Comparison of ENCODE assay signal across 8 cellular contexts in the genomic region with DNA sequence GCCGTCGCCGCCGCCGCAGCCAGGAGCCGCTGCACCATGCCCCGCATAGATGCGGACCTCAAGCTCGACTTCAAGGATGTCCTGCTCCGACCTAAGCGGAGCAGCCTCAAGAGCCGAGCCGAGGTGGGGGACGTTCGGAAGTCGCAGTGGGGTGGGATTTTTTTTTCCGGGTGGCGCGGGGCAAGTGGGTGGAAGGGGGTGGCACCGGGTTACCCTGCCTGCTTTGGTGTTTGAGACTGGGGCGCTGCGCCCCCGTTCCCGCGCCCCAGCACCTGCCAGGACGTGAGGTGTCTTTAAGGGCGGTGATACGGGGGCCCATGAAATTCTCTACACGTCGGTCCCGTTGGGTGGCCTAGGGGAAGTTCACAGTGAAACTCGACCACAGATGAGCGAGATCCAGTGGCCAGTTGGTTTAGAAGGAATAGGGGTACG. TPM values are rescaled to one million over a fixed set of nuclear protein-coding genes. Genes with fewer than 3 reads are reported as not detected.
A peak's percentile ranks its signal among the peaks of the same experiment; 100 is the strongest.
DNase-seq lines count a peak whose midpoint lies in the region; ATAC-seq, FAIRE-seq and TF ChIP-seq lines count a peak whose summit lies in the region.

No MANE protein-coding gene starts in this region.

- no peak for TF ChIP-seq CTCF in GM12875 (IDR thresholded peaks at IDR 0.05; ENCODE audit: borderline replicate concordance, insufficient read depth, low read depth, low read length)
- TF ChIP-seq CTCF in activated CD8-positive, alpha-beta T cell treated with anti-CD3 and anti-CD28 coated beads for 36 hours (IDR thresholded peaks at IDR 0.05), result no peak

- FAIRE-seq in small intestine (lab: Jason Lieb, UNC), result no peak

- POLR2A ChIA-PET in activated CD8-positive, alpha-beta T cell treated with anti-CD3 and anti-CD28 coated beads for 36 hours (lab: Charles Lee), result no interaction called here

- H3K4me1 Mint-ChIP-seq in activated CD8-positive, alpha-beta T cell treated with anti-CD3 and anti-CD28 coated beads for 36 hours (ENCODE audit: low read depth), result peaks cover 25% of the 10 kb centered on the region

- H3K36me3 ChIP-seq in small intestine (ENCODE audit: control insufficient read depth in 2 of 2, insufficient read depth in 2 of 2, low read length in 2 of 2), result no peaks in the 10 kb centered on the region

- H3K9me3 Mint-ChIP-seq in activated CD8-positive, alpha-beta T cell treated with anti-CD3 and anti-CD28 coated beads for 36 hours, result no peaks in the 10 kb centered on the region

- DNase-seq in activated CD8-positive, alpha-beta T cell treated with anti-CD3 and anti-CD28 coated beads for 36 hours, result no peak
- no peak for DNase-seq in left ventricle myocardium superior
- DNase-seq in small intestine, result no peak
- no peak for DNase-seq in DMS 273 (lab: John Stamatoyannopoulos, UW; ENCODE audit: unreplicated experiment)
- DNase-seq in NCI-H69 (lab: John Stamatoyannopoulos, UW), result no peak
- no peak for DNase-seq in NCI-H1930 (lab: John Stamatoyannopoulos, UW)

- CTCF ChIA-PET in activated CD8-positive, alpha-beta T cell treated with anti-CD3 and anti-CD28 coated beads for 36 hours (lab: Charles Lee), result interaction anchor here (0.6 to 1.9 kb wide), 5 partner anchors 17 to 101 kb away, joined by 3 to 5 read pairs (median 3); no protein-coding TSS in a partner anchor

- H3K36me3 Mint-ChIP-seq in activated CD8-positive, alpha-beta T cell treated with anti-CD3 and anti-CD28 coated beads for 36 hours (ENCODE audit: low read depth), result no peaks in the 10 kb centered on the region

- H3K4me3 ChIP-seq in GM12875 (ENCODE audit: low read depth, low read length), result peak overlapping the region; percentile 55
- H3K4me3 ChIP-seq in small intestine (ENCODE audit: low read depth in 1 of 2, low read length in 2 of 2), result peak overlapping the region; percentile 42 to 62

- no peak overlapping the region for H3K27ac ChIP-seq in small intestine (ENCODE audit: low read depth in 1 of 2, low read length in 1 of 2)

- H3K4me1 ChIP-seq in small intestine (ENCODE audit: control insufficient read depth in 2 of 2, insufficient read depth in 1 of 2, low read depth in 1 of 2, low read length in 1 of 2), result peaks cover 0 to 2% of the 10 kb centered on the region in 2 donors

- peaks cover 35% of the 10 kb centered on the region for H3K27me3 Mint-ChIP-seq in activated CD8-positive, alpha-beta T cell treated with anti-CD3 and anti-CD28 coated beads for 36 hours

- no peaks in the 10 kb centered on the region for H3K9me3 ChIP-seq in small intestine (ENCODE audit: control insufficient read depth, low read depth)

- WGBS in small intestine, 3 donors, result 1% methylated on average over 29 to 34 of the region's 34 CpGs

- H3K4me3 Mint-ChIP-seq in activated CD8-positive, alpha-beta T cell treated with anti-CD3 and anti-CD28 coated beads for 36 hours, result peak overlapping the region; percentile 79

- intact Hi-C loops in activated CD8-positive, alpha-beta T cell treated with anti-CD3 and anti-CD28 coated beads for 36 hours (cut with micrococcal nuclease), result no loop called here
- intact Hi-C loops in left ventricle myocardium superior (cut with micrococcal nuclease), result no loop called here

- H3K27me3 ChIP-seq in small intestine (ENCODE audit: control insufficient read depth in 2 of 2, insufficient read depth in 2 of 2, low read length in 2 of 2), result no peaks in the 10 kb centered on the region

- peak; percentile 15 for ATAC-seq in HG02678 (IDR thresholded peaks at IDR 0.05; ENCODE audit: unreplicated experiment)
- peak; percentile 23 for ATAC-seq in activated CD8-positive, alpha-beta T cell treated with anti-CD3 and anti-CD28 coated beads for 36 hours
- peak; percentile 1 for ATAC-seq in left ventricle myocardium superior

- H3K27ac Mint-ChIP-seq in activated CD8-positive, alpha-beta T cell treated with anti-CD3 and anti-CD28 coated beads for 36 hours, result no peak overlapping the region

RNA-seq across cellular contexts. Expression of a gene that starts 0.3 kb away (rescaled TPM):
- under 1 TPM; 0.31 to 0.65 TPM for total RNA-seq in activated CD8-positive, alpha-beta T cell treated with anti-CD3 and anti-CD28 coated beads for 36 hours
- 112 TPM for total RNA-seq in left ventricle myocardium superior
- polyA plus RNA-seq in small intestine, result 10 to 100 TPM in 2 of 3 donors, 1 to 10 TPM in 1; 4.8 to 14.1 (median 10.5) TPM

Comparison
In these comparisons a context has a peak if more than half of its experiments do, and no peak if none do; other contexts are left out.
1. RNA of a gene that starts 0.3 kb away (total RNA-seq): 112 TPM in left ventricle myocardium superior (single experiment); 0.31 to 0.65 TPM in activated CD8-positive, alpha-beta T cell treated with anti-CD3 and anti-CD28 coated beads for 36 hours; every median in the first group is over 10 times any median in the second.
2. Peak in every context shown above with its lines, with median percentiles within 50 percentile points of each other: ATAC-seq.